In the genomic region with DNA sequence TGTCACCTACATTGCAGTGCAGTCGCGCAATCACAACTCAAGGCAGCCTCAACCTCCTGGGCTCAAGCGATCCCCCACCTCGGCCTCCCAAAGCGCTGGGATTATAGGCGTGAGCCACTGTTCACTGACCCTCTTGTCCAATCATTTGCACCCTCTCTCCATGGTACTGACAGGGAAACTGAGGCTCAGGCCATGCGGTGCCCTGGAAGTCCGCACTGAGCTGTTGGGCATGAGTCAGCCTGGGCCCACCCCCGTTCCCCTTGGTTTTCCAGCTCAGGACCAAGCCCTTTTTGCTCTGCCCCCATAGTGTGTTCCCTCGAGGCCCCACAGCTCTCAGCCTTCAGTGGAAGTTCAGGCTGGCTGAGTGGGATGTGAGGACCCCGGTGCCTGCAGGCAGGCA, we compare ENCODE assay signal across 16 cellular contexts. TPM values are rescaled to one million over a fixed set of nuclear protein-coding genes. Genes with fewer than 3 reads are reported as not detected.
A peak's percentile ranks its signal among the peaks of the same experiment; 100 is the strongest.
DNase-seq lines count a peak whose midpoint lies in the region; ATAC-seq, FAIRE-seq and TF ChIP-seq lines count a peak whose summit lies in the region.
"Had no signal": no experiment of that assay in that cellular context is flagged by ENCODE, and none has a peak within 500 bp of the region (broad histone marks: within the 10 kb centered on the region; RNA-seq: fewer than 3 reads in every experiment).

No MANE protein-coding gene starts in this region.

- H4K8ac ChIP-seq in IMR-90 (ENCODE audit: low read depth in 2 of 2, low read length in 2 of 2) (no peak overlapping the region), neuronal stem cell (ENCODE audit: low read depth, low read length) (no peak overlapping the region)

- H3K36me3 Mint-ChIP-seq in Caco-2 (ENCODE audit: insufficient read depth, unreplicated experiment) (peaks cover 79% of the 10 kb centered on the region), brain (peaks cover 27% of the 10 kb centered on the region)

- DNase-seq in Caco-2 (no peak), IMR-90 (no peak), neuronal stem cell (ENCODE audit: low spot score) (no peak), GM12891 (ENCODE audit: insufficient read length, low spot score) (no peak), suprapubic skin (ENCODE audit: low spot score in 2 of 2) (no peak), NCI-H1048 (lab: John Stamatoyannopoulos, UW) (no peak)
- DNase-seq: Calu3, DMS 273 treated with DMSO at 0.1 percent for 48 hours, GM23248, H7, KBM-7 had no signal

- no peak overlapping the region for H4K5ac ChIP-seq in IMR-90 (ENCODE audit: low read depth, low read length)

- no peak overlapping the region for H3K23ac ChIP-seq in IMR-90 (ENCODE audit: low read depth, low read length)
- H3K23ac ChIP-seq in neuronal stem cell (ENCODE audit: low read depth, low read length, poor library complexity): no peak overlapping the region

- no TSS peak for BruUV-seq in Caco-2 (replicated peaks; lab: Mats Ljungman, UMichigan)
- no TSS peak for BruUV-seq in IMR-90 (replicated peaks; lab: Mats Ljungman, UMichigan)

- H3K27me3 Mint-ChIP-seq in Caco-2 (ENCODE audit: insufficient read depth, unreplicated experiment) (no peaks in the 10 kb centered on the region), brain (no peaks in the 10 kb centered on the region)
- H3K27me3 Mint-ChIP-seq: B cell had no signal

- H3K27ac Mint-ChIP-seq in Caco-2 (ENCODE audit: unreplicated experiment) (peak overlapping the region; percentile 52), brain (peak overlapping the region in 3 of 5 experiments; percentile 58 to 83 (median 81))
- H3K27ac Mint-ChIP-seq: B cell had no signal

- POLR2A ChIA-PET in Caco-2 (lab: Charles Lee): no interaction called here
- POLR2A ChIA-PET in IMR-90 (lab: Charles Lee; ENCODE audit: unreplicated experiment): interaction anchor here (0.5 kb wide), 1 partner anchor 10 kb away, joined by 3 read pairs; a partner anchor contains a TSS

- H3K9me3 Mint-ChIP-seq in Caco-2 (ENCODE audit: unreplicated experiment) (no peaks in the 10 kb centered on the region), brain (peaks cover 0 to 9% (median 8%) of the 10 kb centered on the region in 5 experiments)

- H2BK15ac ChIP-seq in IMR-90 (ENCODE audit: low read depth, low read length) (no peak overlapping the region), neuronal stem cell (ENCODE audit: low read length) (no peak overlapping the region)

- H3K4me1 ChIP-seq in Caco-2 (peaks cover 37% of the 10 kb centered on the region), IMR-90 (ENCODE audit: control insufficient read depth, insufficient read depth, low read length) (no peaks in the 10 kb centered on the region), neuronal stem cell (ENCODE audit: control insufficient read depth in 2 of 2, insufficient read depth in 1 of 2, low read depth in 1 of 2, low read length in 2 of 2) (peaks cover 27 to 28% of the 10 kb centered on the region in 2 donors), suprapubic skin (peaks cover 40% of the 10 kb centered on the region)

- dilution Hi-C loops in IMR-90 (cut with HindIII; ENCODE audit: low sequenced_read_pairs, unreplicated experiment): no loop called here

- intact Hi-C loops in Caco-2 (cut with micrococcal nuclease; ENCODE audit: unreplicated experiment) (no loop called here), IMR-90 (cut with micrococcal nuclease) (no loop called here)

- H3K27me3 ChIP-seq in Caco-2 (replicated peaks; ENCODE audit: control insufficient read depth, insufficient read depth, low read length): no peaks in the 10 kb centered on the region
- H3K27me3 ChIP-seq in IMR-90 (ENCODE audit: control insufficient read depth, insufficient read depth, low read length): no peaks in the 10 kb centered on the region
- no peaks in the 10 kb centered on the region for H3K27me3 ChIP-seq in neuronal stem cell (ENCODE audit: control insufficient read depth in 3 of 3, insufficient read depth in 3 of 3, low read depth in 1 of 3, low read length in 3 of 3)
- no peaks in the 10 kb centered on the region for H3K27me3 ChIP-seq in suprapubic skin

- H2AK5ac ChIP-seq in IMR-90 (ENCODE audit: low read depth, low read length) (no peak overlapping the region), neuronal stem cell (ENCODE audit: low read depth, low read length) (peak overlapping the region; percentile 46)

- H3K14ac ChIP-seq in IMR-90 (replicated peaks; ENCODE audit: low read depth, low read length) (no peak overlapping the region), neuronal stem cell (ENCODE audit: low read length) (no peak overlapping the region)

- 96% methylated on average over 4 of the region's 11 CpGs; no CpG with 5 or more reads in 1 of the 2 experiments for WGBS in IMR-90 (ENCODE audit: extremely low coverage in 2 of 2, insufficient read length in 1 of 2), 2 experiments
- no CpG with 5 or more reads among the region's 11 CpGs for WGBS in neuronal stem cell (ENCODE audit: extremely low coverage in 2 of 2, insufficient read length in 2 of 2, insufficient replicate concordance in 1 of 2), 2 donors
- 94% methylated on average over 11 of the region's 11 CpGs for WGBS in suprapubic skin

- FAIRE-seq in GM12891 (lab: Jason Lieb, UNC): no peak
- FAIRE-seq: A204.1, GM18507 had no signal

- peaks cover 43% of the 10 kb centered on the region for H3K4me1 Mint-ChIP-seq in Caco-2 (ENCODE audit: low read depth, unreplicated experiment)
- peaks cover 95% of the 10 kb centered on the region for H3K4me1 Mint-ChIP-seq in brain

- TF ChIP-seq POLR2A in IMR-90 (IDR thresholded peaks at IDR 0.05; ENCODE audit: low read depth, low read length) (no peak), GM12891 (IDR thresholded peaks at IDR 0.05; ENCODE audit: low read depth, low read length) (no peak), suprapubic skin (IDR thresholded peaks at IDR 0.05) (no peak)

- no peak overlapping the region for H3K56ac ChIP-seq in IMR-90 (ENCODE audit: extremely low read depth, insufficient read depth, low read length)

- H2AFZ ChIP-seq in IMR-90 (replicated peaks; ENCODE audit: low read length, poor library complexity): peak overlapping the region; percentile 29
- H2AFZ ChIP-seq in neuronal stem cell (ENCODE audit: low read length): no peak overlapping the region
- H2AFZ ChIP-seq: GM23248 had no signal

- no peak overlapping the region for H2BK12ac ChIP-seq in neuronal stem cell (ENCODE audit: low read length)

- H3K27ac ChIP-seq in IMR-90 (ENCODE audit: insufficient read depth, low read length) (no peak overlapping the region), neuronal stem cell (replicated peaks; ENCODE audit: low read length) (no peak overlapping the region), suprapubic skin (no peak overlapping the region)
- H3K27ac ChIP-seq: GM23248 had no signal

- ATAC-seq in IMR-90 (ENCODE audit: low read depth): no peak
- ATAC-seq: HepG2 had no signal

- H3K4me2 ChIP-seq in IMR-90 (ENCODE audit: low read depth, low read length) (no peak overlapping the region), neuronal stem cell (ENCODE audit: insufficient read depth, low read length, poor library complexity, severe bottlenecking) (no peak overlapping the region)

- H3K79me1 ChIP-seq in IMR-90 (ENCODE audit: low read depth in 1 of 2, low read length in 2 of 2) (peaks cover 22 to 89% of the 10 kb centered on the region in 2 experiments), neuronal stem cell (ENCODE audit: low read depth, low read length) (peaks cover 2% of the 10 kb centered on the region)

- no peak overlapping the region for H3K4me3 Mint-ChIP-seq in Caco-2 (ENCODE audit: unreplicated experiment)
- peak overlapping the region in 1 of 5 experiments; percentile 16 for H3K4me3 Mint-ChIP-seq in brain
- H3K4me3 Mint-ChIP-seq: B cell had no signal

- H3K18ac ChIP-seq in IMR-90 (ENCODE audit: low read depth, low read length) (no peak overlapping the region), neuronal stem cell (ENCODE audit: low read length) (no peak overlapping the region)

- H2BK5ac ChIP-seq in IMR-90 (ENCODE audit: low read depth, low read length, poor library complexity, severe bottlenecking) (no peak overlapping the region), neuronal stem cell (ENCODE audit: low read length) (no peak overlapping the region)

- in situ Hi-C loops in IMR-90 (cut with MboI; ENCODE audit: low sequenced_read_pairs): no loop called here

- peaks cover 7% of the 10 kb centered on the region; the same call in 1 of the 2 replicates for H3K9me1 ChIP-seq in IMR-90 (ENCODE audit: insufficient read depth, low read length)

- H3K9ac ChIP-seq in IMR-90 (ENCODE audit: low read depth, low read length): no peak overlapping the region
- no peak overlapping the region for H3K9ac ChIP-seq in neuronal stem cell (ENCODE audit: low read depth, low read length, poor library complexity)
- H3K9ac ChIP-seq: GM23248 had no signal

- H3K4ac ChIP-seq in IMR-90 (ENCODE audit: low read depth, low read length) (no peak overlapping the region), neuronal stem cell (ENCODE audit: low read length) (no peak overlapping the region)

- peaks cover 99% of the 10 kb centered on the region for H4K20me1 ChIP-seq in IMR-90 (ENCODE audit: insufficient read depth, low read length)

- H4K91ac ChIP-seq in IMR-90 (ENCODE audit: insufficient read depth, low read depth, low read length): no peak overlapping the region
- H4K91ac ChIP-seq in neuronal stem cell (ENCODE audit: low read depth, low read length, poor library complexity): no peak overlapping the region

- no peak for TF ChIP-seq EP300 in suprapubic skin (IDR thresholded peaks at IDR 0.05)

- H3K36me3 ChIP-seq in Caco-2 (ENCODE audit: control insufficient read depth, insufficient read depth, low read length) (peaks cover 3% of the 10 kb centered on the region; the same call in 1 of the 2 replicates), IMR-90 (ENCODE audit: control insufficient read depth, insufficient read depth, low read length) (no peaks in the 10 kb centered on the region; the same call in 1 of the 2 replicates), neuronal stem cell (replicated peaks in 1 of 2; ENCODE audit: control insufficient read depth in 2 of 2, insufficient read depth in 2 of 2, low read length in 2 of 2) (peaks cover 0 to 24% of the 10 kb centered on the region in 2 donors), suprapubic skin (no peaks in the 10 kb centered on the region)

- no peak for TF ChIP-seq RAD21 in IMR-90 (IDR thresholded peaks at IDR 0.05; ENCODE audit: low read length)

- no peak overlapping the region for H2BK120ac ChIP-seq in IMR-90 (ENCODE audit: low read depth, low read length)
- no peak overlapping the region for H2BK120ac ChIP-seq in neuronal stem cell (ENCODE audit: low read depth, low read length)

- H2BK20ac ChIP-seq in IMR-90 (ENCODE audit: low read depth, low read length): no peak overlapping the region

- H2AK9ac ChIP-seq in IMR-90 (replicated peaks; ENCODE audit: low read depth, low read length, poor library complexity): no peak overlapping the region

- CTCF ChIA-PET in Caco-2 (lab: Charles Lee) (no interaction called here), IMR-90 (lab: Yijun Ruan, JAX) (no interaction called here)

- no peaks in the 10 kb centered on the region for H3K9me3 ChIP-seq in Caco-2
- H3K9me3 ChIP-seq in IMR-90 (ENCODE audit: control insufficient read depth, insufficient read depth, low read length): no peaks in the 10 kb centered on the region
- peaks cover 0 to 3% of the 10 kb centered on the region in 2 donors for H3K9me3 ChIP-seq in neuronal stem cell (replicated peaks in 1 of 2; ENCODE audit: control insufficient read depth in 2 of 2, insufficient read depth in 1 of 2, low read depth in 1 of 2, low read length in 2 of 2)
- H3K9me3 ChIP-seq in suprapubic skin: no peaks in the 10 kb centered on the region

- H3K4me3 ChIP-seq in Caco-2 (ENCODE audit: low read depth, low read length): no peak overlapping the region
- no peak overlapping the region for H3K4me3 ChIP-seq in IMR-90 (ENCODE audit: insufficient read depth, low read depth, low read length)
- no peak overlapping the region for H3K4me3 ChIP-seq in neuronal stem cell (ENCODE audit: low read length in 2 of 2)
- H3K4me3 ChIP-seq in suprapubic skin: no peak overlapping the region
- H3K4me3 ChIP-seq: GM23248 had no signal

- no peak for TF ChIP-seq CTCF in Caco-2 (IDR thresholded peaks at IDR 0.05; ENCODE audit: insufficient read depth in 1 of 2, low read depth in 1 of 2, low read length in 1 of 2, severe bottlenecking in 1 of 2, unreplicated experiment in 1 of 2)
- no peak for TF ChIP-seq CTCF in IMR-90 (conservative IDR thresholded peaks at IDR 0.05; ENCODE audit: low read depth, low read length)
- no peak for TF ChIP-seq CTCF in brain (conservative IDR thresholded peaks at IDR 0.05)
- TF ChIP-seq CTCF in suprapubic skin (IDR thresholded peaks at IDR 0.05): no peak

RNA-seq across cellular contexts. Expression of a gene that starts 10.1 kb away (rescaled TPM):
- 140 and 142 TPM in 2 replicates for total RNA-seq in Caco-2 (2022)
- total RNA-seq in IMR-90 (2012; rRNA removed): 9.4 and 14.9 TPM in 2 replicates
- 25.5 and 30.8 TPM in 2 replicates for polyA plus RNA-seq in IMR-90 (2012; rRNA removed)
- polyA plus RNA-seq in IMR-90 (2012; cell fraction: cytosol; rRNA removed): 17.0 and 25.6 TPM in 2 replicates
- 79.5 and 93.9 TPM in 2 replicates for polyA plus RNA-seq in IMR-90 (2012; cell fraction: nucleus; rRNA removed; ENCODE audit: low replicate concordance)
- polyA plus RNA-seq in brain (ENCODE audit: insufficient read depth, low read depth, low replicate concordance): 127 TPM
- polyA plus RNA-seq in neuronal stem cell (2013, experiment 1 of 2): 5.7 TPM
- polyA plus RNA-seq in neuronal stem cell (2013, experiment 2 of 2): 6.2 TPM
- 18.7 TPM for polyA plus RNA-seq in GM12891 (2012; ENCODE audit: low read depth, missing spikeins)
- total RNA-seq in suprapubic skin: 100 to 1,000 TPM in 2 of 4 donors, 10 to 100 TPM in 2; 46.7 to 144 (median 96.9) TPM
